ENCODE assay signal across 27 cellular contexts in genomic region chr9:134410835-134411217, GRCh38.
DNase-seq lines count a peak whose midpoint lies in the region; ATAC-seq and TF ChIP-seq lines count a peak whose summit lies in the region.
"Had no signal": no experiment of that assay in that cellular context is flagged by ENCODE, and none has a peak within 500 bp of the region (broad histone marks: within the 10 kb centered on the region; RNA-seq: fewer than 3 reads in every experiment).

No MANE protein-coding gene starts in this region.

- peaks cover 71% of the 10 kb centered on the region for H3K79me2 ChIP-seq in PC-9 (ENCODE audit: low read depth)

- H3K4me3 ChIP-seq in heart left ventricle = no peak overlapping the region
- no peak overlapping the region for H3K4me3 ChIP-seq in PC-9
- peak overlapping the region in 1 of 2 experiments; percentile 67 for H3K4me3 ChIP-seq in neutrophil (ENCODE audit: low read depth in 1 of 2, low read length in 1 of 2)
- H3K4me3 ChIP-seq in thymus (ENCODE audit: low read length) = no peak overlapping the region
- H3K4me3 ChIP-seq: GM12878 had no signal

- H3K4me2 ChIP-seq in PC-9 = peak overlapping the region; percentile 70; the same call in 1 of the 2 replicates
- H3K4me2 ChIP-seq: KMS-11 had no signal

- H3K4me1 ChIP-seq in heart left ventricle (peaks cover 43 to 100% (median 90%) of the 10 kb centered on the region in 12 donors), PC-9 (replicated peaks; ENCODE audit: insufficient read depth) (peaks cover 78% of the 10 kb centered on the region), neutrophil (ENCODE audit: control insufficient read depth in 1 of 2, insufficient read depth in 1 of 2, low read depth in 1 of 2, low read length in 1 of 2) (peaks cover 70 to 72% of the 10 kb centered on the region in 2 experiments), thymus (ENCODE audit: control insufficient read depth, insufficient read depth, low read length) (peaks cover 16% of the 10 kb centered on the region)

- CTCF ChIA-PET in PC-9 (lab: Charles Lee) = no interaction called here
- CTCF ChIA-PET in activated CD8-positive, alpha-beta memory T cell treated with anti-CD3 and anti-CD28 coated beads, Interleukin-2, amount 10 ng/mL, durations not matched to agents 7 days and 5 days (lab: Charles Lee) = no interaction called here

- WGBS in heart left ventricle, 4 donors = 65 to 77% (median 73%) methylated on average over 6 to 12 of the region's 12 CpGs
- 97% methylated on average over 12 of the region's 12 CpGs for WGBS in thymus

- H3K4me1 Mint-ChIP-seq in activated CD8-positive, alpha-beta memory T cell treated with anti-CD3 and anti-CD28 coated beads, Interleukin-2, amount 10 ng/mL, durations not matched to agents 7 days and 5 days = peaks cover 21% of the 10 kb centered on the region

- H4K20me1 ChIP-seq in PC-9 (ENCODE audit: insufficient read depth) = peaks cover 3% of the 10 kb centered on the region; the same call in 1 of the 2 replicates

- H3K36me3 Mint-ChIP-seq in activated CD8-positive, alpha-beta memory T cell treated with anti-CD3 and anti-CD28 coated beads, Interleukin-2, amount 10 ng/mL, durations not matched to agents 7 days and 5 days = no peaks in the 10 kb centered on the region

- H3K9me3 ChIP-seq in heart left ventricle (no peaks in the 10 kb centered on the region), PC-9 (ENCODE audit: insufficient read depth, low read depth) (no peaks in the 10 kb centered on the region), neutrophil (no peaks in the 10 kb centered on the region), thymus (ENCODE audit: control insufficient read depth) (no peaks in the 10 kb centered on the region)

- no peak overlapping the region for H2AFZ ChIP-seq in PC-9

- H3K27ac Mint-ChIP-seq in activated CD8-positive, alpha-beta memory T cell treated with anti-CD3 and anti-CD28 coated beads, Interleukin-2, amount 10 ng/mL, durations not matched to agents 7 days and 5 days = no peak overlapping the region
- H3K27ac Mint-ChIP-seq: activated CD4-positive, alpha-beta T cell treated with anti-CD3 and anti-CD28 coated beads for 36 hours; activated T-helper 2 cell treated with anti-CD3 and anti-CD28 coated beads, Interferon-gamma antibody, Interleukin-2, Interleukin-4, amounts not matched to agents 10 μg/mL and 5 μg/mL and 100 μg/mL, durations not matched to agents 14 hours and 24 hours and 36 hours; memory B cell had no signal

- intact Hi-C loops in heart left ventricle (cut with DNase I) (loop anchor here in 2 of 10 donors (5.0 to 10.0 kb wide), 3 partner anchors 76 to 146 kb away; partner anchors contain the start of gene RXRA (in 1 of the 2)), Right ventricle myocardium superior (cut with DNase I) (no loop called here), PC-9 (cut with micrococcal nuclease; ENCODE audit: unreplicated experiment) (no loop called here)

- no peak for TF ChIP-seq POLR2A in heart left ventricle (IDR thresholded peaks at IDR 0.05)

- no peaks in the 10 kb centered on the region for H3K27me3 ChIP-seq in heart left ventricle
- no peaks in the 10 kb centered on the region for H3K27me3 ChIP-seq in PC-9 (ENCODE audit: insufficient read depth, low read depth)
- H3K27me3 ChIP-seq in neutrophil = no peaks in the 10 kb centered on the region
- H3K27me3 ChIP-seq in thymus (ENCODE audit: control insufficient read depth, insufficient read depth) = no peaks in the 10 kb centered on the region
- H3K27me3 ChIP-seq: brain microvascular endothelial cell had no signal

- H3K4me3 Mint-ChIP-seq in activated CD8-positive, alpha-beta memory T cell treated with anti-CD3 and anti-CD28 coated beads, Interleukin-2, amount 10 ng/mL, durations not matched to agents 7 days and 5 days = no peak overlapping the region
- H3K4me3 Mint-ChIP-seq: activated CD4-positive, alpha-beta T cell treated with anti-CD3 and anti-CD28 coated beads for 36 hours; memory B cell had no signal

- peaks cover 12% of the 10 kb centered on the region for H3K27me3 Mint-ChIP-seq in activated CD8-positive, alpha-beta memory T cell treated with anti-CD3 and anti-CD28 coated beads, Interleukin-2, amount 10 ng/mL, durations not matched to agents 7 days and 5 days
- H3K27me3 Mint-ChIP-seq: activated CD4-positive, alpha-beta T cell treated with anti-CD3 and anti-CD28 coated beads for 36 hours; memory B cell had no signal

- H3F3A ChIP-seq in PC-9 (ENCODE audit: insufficient read depth, low read depth) = peaks cover 28% of the 10 kb centered on the region; the same call in 1 of the 2 replicates

- TF ChIP-seq CTCF in heart left ventricle (IDR thresholded peaks at IDR 0.05) (no peak), PC-9 (conservative IDR thresholded peaks at IDR 0.05) (no peak), neutrophil (IDR thresholded peaks at IDR 0.05) (no peak)

- no peaks in the 10 kb centered on the region for H3K9me2 ChIP-seq in PC-9 (ENCODE audit: insufficient read depth)

- POLR2A ChIA-PET in PC-9 (lab: Charles Lee; ENCODE audit: unreplicated experiment) = interaction anchor here (1.5 kb wide), 1 partner anchor 32 kb away, joined by 5 read pairs; no protein-coding TSS in a partner anchor

- no TSS peak for BruUV-seq in PC-9 (replicated peaks; lab: Mats Ljungman, UMichigan)

- ATAC-seq in heart left ventricle = no peak
- ATAC-seq in Right ventricle myocardium superior (ENCODE audit: poor library complexity) = no peak
- no peak for ATAC-seq in activated CD8-positive, alpha-beta memory T cell treated with anti-CD3 and anti-CD28 coated beads, Interleukin-2, amount 10 ng/mL, durations not matched to agents 7 days and 5 days
- ATAC-seq: activated CD4-positive, alpha-beta T cell treated with anti-CD3 and anti-CD28 coated beads for 36 hours; GM12878; sciatic nerve had no signal

- H3K27ac ChIP-seq in heart left ventricle (peak overlapping the region in 7 of 12 donors; percentile 6 to 82 (median 50)), PC-9 (peak overlapping the region; percentile 26; the same call in 1 of the 2 replicates), neutrophil (peak overlapping the region; percentile 100), thymus (ENCODE audit: low read depth) (peak overlapping the region; percentile 55)
- H3K27ac ChIP-seq: brain microvascular endothelial cell, KMS-11 had no signal

- H3K9me3 Mint-ChIP-seq in activated CD8-positive, alpha-beta memory T cell treated with anti-CD3 and anti-CD28 coated beads, Interleukin-2, amount 10 ng/mL, durations not matched to agents 7 days and 5 days (ENCODE audit: low read depth) = no peaks in the 10 kb centered on the region
- H3K9me3 Mint-ChIP-seq: activated T-helper 2 cell treated with anti-CD3 and anti-CD28 coated beads, Interferon-gamma antibody, Interleukin-2, Interleukin-4, amounts not matched to agents 10 μg/mL and 5 μg/mL and 100 μg/mL, durations not matched to agents 14 hours and 24 hours and 36 hours; memory B cell had no signal

- no peak for DNase-seq in heart left ventricle
- no peak for DNase-seq in Right ventricle myocardium superior
- no peak for DNase-seq in PC-9
- DNase-seq in NCI-H82 treated with DMSO at 0.1 percent for 48 hours (lab: John Stamatoyannopoulos, UW; ENCODE audit: unreplicated experiment) = no peak
- DNase-seq in ureter (ENCODE audit: low spot score) = no peak
- no peak for DNase-seq in activated CD8-positive, alpha-beta memory T cell treated with anti-CD3 and anti-CD28 coated beads, Interleukin-2, amount 10 ng/mL, durations not matched to agents 7 days and 5 days
- DNase-seq: 8988T; activated CD4-positive, alpha-beta T cell treated with anti-CD3 and anti-CD28 coated beads for 36 hours; activated naive CD4-positive, alpha-beta T cell treated with anti-CD3 and anti-CD28 coated beads, Interleukin-2, amount 50 U/mL, for 16 hours; activated T-cell treated with anti-CD3 and anti-CD28 coated beads for 4 hours; amniotic stem cell; brain microvascular endothelial cell; MM.1S; NCI-H1105 treated with DMSO at 0.1 percent for 48 hours; NCI-H1930; NCI-H2227 treated with DMSO at 0.1 percent for 48 hours; NCI-H526 treated with DMSO at 0.1 percent for 48 hours; posterior cingulate gyrus; SHP77; stimulated activated CD4-positive, alpha-beta T cell treated with anti-CD3 and anti-CD28 coated beads, Interleukin-4, amount 100 ng/mL, for 1 hour had no signal

- H3K36me3 ChIP-seq in heart left ventricle = peaks cover 0 to 21% (median 0%) of the 10 kb centered on the region in 9 donors
- no peaks in the 10 kb centered on the region for H3K36me3 ChIP-seq in PC-9 (ENCODE audit: low read depth)
- H3K36me3 ChIP-seq in neutrophil = peaks cover 74% of the 10 kb centered on the region
- no peaks in the 10 kb centered on the region for H3K36me3 ChIP-seq in thymus (ENCODE audit: control insufficient read depth, insufficient read depth)
- H3K36me3 ChIP-seq: brain microvascular endothelial cell had no signal

Comparison
In these comparisons a context has a peak if more than half of its experiments do, and no peak if none do; other contexts are left out.
1. H3K27ac ChIP-seq: peak in every context shown above with its lines; median percentile 100 in neutrophil; 55 in thymus; 50 in heart left ventricle; 26 in PC-9.